Comparison of ENCODE assay signal across 19 cellular contexts in the genomic region with DNA sequence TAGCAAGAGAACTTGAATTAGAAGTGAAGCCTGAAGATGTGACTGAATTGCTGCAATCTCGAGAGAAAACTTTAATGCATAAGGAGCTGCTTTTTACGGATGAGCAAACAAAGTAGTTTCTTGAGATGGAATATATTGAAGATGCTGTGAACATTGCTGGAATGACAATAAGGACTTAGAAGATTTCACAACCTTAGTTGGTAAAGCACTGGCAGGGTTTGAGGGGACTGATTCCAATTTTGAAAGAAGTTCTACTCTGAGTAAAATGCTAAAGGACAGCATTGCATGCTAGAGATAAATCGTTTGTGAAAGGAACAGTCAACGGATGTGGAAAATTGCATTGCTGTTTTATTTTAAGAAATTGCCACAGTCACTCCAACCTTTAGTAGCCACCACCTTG.
"Had no signal": no experiment of that assay in that cellular context is flagged by ENCODE, and none has a peak within 500 bp of the region (broad histone marks: within the 10 kb centered on the region; RNA-seq: fewer than 3 reads in every experiment).

No MANE protein-coding gene starts in this region.

- H3K4me2 ChIP-seq: hepatocyte had no signal

- H3K27ac ChIP-seq: coronary artery, esophagus muscularis mucosa, foreskin keratinocyte, gastroesophageal sphincter, heart left ventricle, hepatocyte, left lung, lower lobe of right lung had no signal

- H3K4me3 ChIP-seq: coronary artery, dorsolateral prefrontal cortex, esophagus muscularis mucosa, gastroesophageal sphincter, heart left ventricle, hepatocyte, left lung, lower lobe of right lung, mucosa of descending colon had no signal

- ATAC-seq: foreskin keratinocyte, gastroesophageal sphincter, heart left ventricle, left cardiac atrium, left lung, left ventricle myocardium superior, lower lobe of right lung, mucosa of descending colon had no signal

- H3K4me1 ChIP-seq: esophagus muscularis mucosa, foreskin keratinocyte, left lung, lower lobe of right lung had no signal

- H2AFZ ChIP-seq: hepatocyte had no signal

- DNase-seq: dermis blood vessel endothelial cell; dorsolateral prefrontal cortex; effector CD4-positive, alpha-beta T cell; effector memory CD4-positive, alpha-beta T cell; foreskin keratinocyte; heart left ventricle; hypothalamus; immature natural killer cell; left cardiac atrium; left lung; left ventricle myocardium superior; lower lobe of right lung; mesenchymal stem cell; mucosa of descending colon; naive B cell had no signal

- H3K79me2 ChIP-seq: hepatocyte had no signal

- H3K9me3 ChIP-seq: esophagus muscularis mucosa, gastroesophageal sphincter, heart left ventricle, left lung, lower lobe of right lung, mucosa of descending colon had no signal

- H3K27me3 ChIP-seq: dorsolateral prefrontal cortex, esophagus muscularis mucosa, foreskin keratinocyte, gastroesophageal sphincter, heart left ventricle, hepatocyte, left lung had no signal
